In genomic region chr20:33438481-33438880, GRCh38 we compare ENCODE assay signal across 26 cellular contexts. TPM values are rescaled to one million over a fixed set of nuclear protein-coding genes. Genes with fewer than 3 reads are reported as not detected.
DNase-seq lines count a peak whose midpoint lies in the region; ATAC-seq and TF ChIP-seq lines count a peak whose summit lies in the region.
"Had no signal": no experiment of that assay in that cellular context is flagged by ENCODE, and none has a peak within 500 bp of the region (broad histone marks: within the 10 kb centered on the region; RNA-seq: fewer than 3 reads in every experiment).

No MANE protein-coding gene starts in this region.

- 48 to 81% (median 64%) methylated on average over 2 of the region's 2 CpGs for WGBS in heart left ventricle, 4 donors

- TF ChIP-seq CTCF in heart left ventricle (IDR thresholded peaks at IDR 0.05): no peak
- TF ChIP-seq CTCF in OCI-LY3 (IDR thresholded peaks at IDR 0.05; ENCODE audit: low read depth, low read length): no peak
- no peak for TF ChIP-seq CTCF in thoracic aorta (IDR thresholded peaks at IDR 0.05)
- TF ChIP-seq CTCF in Calu3 (IDR thresholded peaks at IDR 0.05; ENCODE audit: unreplicated experiment): no peak

- H3K9ac ChIP-seq in OCI-LY3 (ENCODE audit: low read length): no peak overlapping the region

- H3K36me3 ChIP-seq in heart left ventricle (peaks cover 0 to 34% (median 6%) of the 10 kb centered on the region in 9 donors), OCI-LY3 (replicated peaks; ENCODE audit: low read depth, low read length) (no peaks in the 10 kb centered on the region), thoracic aorta (peaks cover 10% of the 10 kb centered on the region)
- H3K36me3 ChIP-seq: WERI-Rb-1 had no signal

- peaks cover 6% of the 10 kb centered on the region for H3K36me3 Mint-ChIP-seq in Calu3 (ENCODE audit: insufficient read depth, unreplicated experiment)

- H3K27me3 ChIP-seq in heart left ventricle (no peaks in the 10 kb centered on the region), OCI-LY3 (ENCODE audit: low read depth, low read length) (peaks cover 10% of the 10 kb centered on the region; the same call in 1 of the 2 replicates), thoracic aorta (replicated peaks; ENCODE audit: insufficient read depth) (no peaks in the 10 kb centered on the region)
- H3K27me3 ChIP-seq: gastroesophageal sphincter, stomach had no signal

- DNase-seq in heart left ventricle (no peak), cardiac septum (ENCODE audit: low spot score) (no peak), erythroblast (lab: John Stamatoyannopoulos, UW) (peak; percentile 39 to 70), thoracic aorta (ENCODE audit: low spot score) (no peak), Calu3 (no peak)
- DNase-seq in stimulated activated naive CD8-positive, alpha-beta T cell treated with anti-CD3 and anti-CD28 coated beads, Interleukin-15, amount 100 ng/mL, for 72 hours: no peak
- DNase-seq: activated CD4-positive, alpha-beta T cell treated with anti-CD3 and anti-CD28 coated beads, Interleukin-2, amount 10 ng/mL, durations not matched to agents 7 days and 5 days; anterior cingulate cortex; effector CD8-positive, alpha-beta T cell; H7; mammary epithelial cell; NCI-H2171 treated with DMSO at 0.1 percent for 48 hours; NCI-H69; occipital lobe; PC-3; SIG-M5; stomach; T-helper 17 cell; WERI-Rb-1 had no signal

- peaks cover 16% of the 10 kb centered on the region for H3K27me3 Mint-ChIP-seq in stimulated activated naive CD8-positive, alpha-beta T cell treated with anti-CD3 and anti-CD28 coated beads, Interleukin-15, amount 100 ng/mL, for 72 hours
- H3K27me3 Mint-ChIP-seq in Calu3 (ENCODE audit: unreplicated experiment): no peaks in the 10 kb centered on the region
- H3K27me3 Mint-ChIP-seq: activated naive CD4-positive, alpha-beta T cell treated with anti-CD3 and anti-CD28 coated beads, Interleukin-2, amount 50 U/mL, for 24 hours; IgD-negative memory B cell; T-helper 17 cell had no signal

- H3K4me1 ChIP-seq in heart left ventricle (peaks cover 2 to 82% (median 31%) of the 10 kb centered on the region in 12 donors), OCI-LY3 (ENCODE audit: low read length) (peaks cover 30% of the 10 kb centered on the region), thoracic aorta (ENCODE audit: control insufficient read depth in 1 of 2, low read depth in 2 of 2) (peaks cover 31 to 60% of the 10 kb centered on the region in 2 donors)

- no peak overlapping the region for H3K4me3 Mint-ChIP-seq in stimulated activated naive CD8-positive, alpha-beta T cell treated with anti-CD3 and anti-CD28 coated beads, Interleukin-15, amount 100 ng/mL, for 72 hours
- no peak overlapping the region for H3K4me3 Mint-ChIP-seq in Calu3 (ENCODE audit: low read depth, unreplicated experiment)
- H3K4me3 Mint-ChIP-seq: activated CD4-positive, alpha-beta T cell treated with anti-CD3 and anti-CD28 coated beads, Interleukin-2, amount 10 ng/mL, durations not matched to agents 7 days and 5 days; activated naive CD4-positive, alpha-beta T cell treated with anti-CD3 and anti-CD28 coated beads, Interleukin-2, amount 50 U/mL, for 24 hours; activated T-helper 1 cell treated with anti-CD3 and anti-CD28 coated beads, Interleukin-12 subunit alpha, Interleukin-12 subunit beta, Interleukin-2, Interleukin-4 antibody, amounts not matched to agents 30 ng/mL and 10 ng/mL and 1 ng/mL, durations not matched to agents 14 hours and 24 hours and 36 hours; IgD-negative memory B cell; T-helper 17 cell had no signal

- no peak overlapping the region for H2AFZ ChIP-seq in OCI-LY3 (ENCODE audit: low read depth, low read length)

- CTCF ChIA-PET in Calu3 (lab: Charles Lee): no interaction called here

- peaks cover 6% of the 10 kb centered on the region for H3K4me1 Mint-ChIP-seq in stimulated activated naive CD8-positive, alpha-beta T cell treated with anti-CD3 and anti-CD28 coated beads, Interleukin-15, amount 100 ng/mL, for 72 hours
- no peaks in the 10 kb centered on the region for H3K4me1 Mint-ChIP-seq in Calu3 (ENCODE audit: low read depth, unreplicated experiment)

- no peaks in the 10 kb centered on the region for H3K9me3 ChIP-seq in heart left ventricle
- H3K9me3 ChIP-seq in OCI-LY3 (ENCODE audit: insufficient read depth, low read length): no peaks in the 10 kb centered on the region
- no peaks in the 10 kb centered on the region for H3K9me3 ChIP-seq in thoracic aorta
- H3K9me3 ChIP-seq: gastroesophageal sphincter, stomach had no signal

- H3K79me2 ChIP-seq in OCI-LY3 (ENCODE audit: low read length): no peaks in the 10 kb centered on the region

- no TSS peak for BruUV-seq in Calu3 (replicated peaks; lab: Mats Ljungman, UMichigan)

- no peak overlapping the region for H3K27ac Mint-ChIP-seq in stimulated activated naive CD8-positive, alpha-beta T cell treated with anti-CD3 and anti-CD28 coated beads, Interleukin-15, amount 100 ng/mL, for 72 hours
- no peak overlapping the region for H3K27ac Mint-ChIP-seq in Calu3 (ENCODE audit: unreplicated experiment)
- H3K27ac Mint-ChIP-seq: activated CD4-positive, alpha-beta T cell treated with anti-CD3 and anti-CD28 coated beads, Interleukin-2, amount 10 ng/mL, durations not matched to agents 7 days and 5 days; activated naive CD4-positive, alpha-beta T cell treated with anti-CD3 and anti-CD28 coated beads, Interleukin-2, amount 50 U/mL, for 24 hours; activated T-helper 1 cell treated with anti-CD3 and anti-CD28 coated beads, Interleukin-12 subunit alpha, Interleukin-12 subunit beta, Interleukin-2, Interleukin-4 antibody, amounts not matched to agents 30 ng/mL and 10 ng/mL and 1 ng/mL, durations not matched to agents 14 hours and 24 hours and 36 hours; IgD-negative memory B cell; T-helper 17 cell had no signal

- TF ChIP-seq POLR2A in heart left ventricle (IDR thresholded peaks at IDR 0.05): no peak
- no peak for TF ChIP-seq POLR2A in erythroblast (IDR thresholded peaks at IDR 0.05; ENCODE audit: low read length)

- no peak overlapping the region for H3K4me3 ChIP-seq in heart left ventricle
- no peak overlapping the region for H3K4me3 ChIP-seq in OCI-LY3 (ENCODE audit: low read length)
- no peak overlapping the region for H3K4me3 ChIP-seq in thoracic aorta
- H3K4me3 ChIP-seq: gastroesophageal sphincter, stomach had no signal

- H3K27ac ChIP-seq in heart left ventricle (peak overlapping the region in 11 of 12 donors; percentile 0 to 92 (median 74)), OCI-LY3 (ENCODE audit: low read length) (no peak overlapping the region), thoracic aorta (peak overlapping the region; percentile 52 to 86)
- H3K27ac ChIP-seq: WERI-Rb-1 had no signal

- no peaks in the 10 kb centered on the region for H3K9me3 Mint-ChIP-seq in stimulated activated naive CD8-positive, alpha-beta T cell treated with anti-CD3 and anti-CD28 coated beads, Interleukin-15, amount 100 ng/mL, for 72 hours
- no peaks in the 10 kb centered on the region for H3K9me3 Mint-ChIP-seq in Calu3 (ENCODE audit: low read depth, unreplicated experiment)
- H3K9me3 Mint-ChIP-seq: activated CD4-positive, alpha-beta T cell treated with anti-CD3 and anti-CD28 coated beads, Interleukin-2, amount 10 ng/mL, durations not matched to agents 7 days and 5 days; activated naive CD4-positive, alpha-beta T cell treated with anti-CD3 and anti-CD28 coated beads, Interleukin-2, amount 50 U/mL, for 24 hours; activated T-helper 1 cell treated with anti-CD3 and anti-CD28 coated beads, Interleukin-12 subunit alpha, Interleukin-12 subunit beta, Interleukin-2, Interleukin-4 antibody, amounts not matched to agents 30 ng/mL and 10 ng/mL and 1 ng/mL, durations not matched to agents 14 hours and 24 hours and 36 hours; IgD-negative memory B cell had no signal

- no peaks in the 10 kb centered on the region for H4K20me1 ChIP-seq in OCI-LY3 (ENCODE audit: insufficient read depth, low read length)

- 0 out of 2 replicates have a peak overlapping the region, but pooled peaks have one; percentile 0 for H3K4me2 ChIP-seq in OCI-LY3 (ENCODE audit: low read length)

- intact Hi-C loops in heart left ventricle (cut with DNase I) (no loop called here), cardiac septum (cut with DNase I) (no loop called here), Calu3 (cut with micrococcal nuclease; ENCODE audit: unreplicated experiment) (no loop called here)

- ATAC-seq in heart left ventricle: no peak
- ATAC-seq in thoracic aorta (ENCODE audit: insufficient number of reproducible peaks, low FRiP score, low read depth): no peak
- no peak for ATAC-seq in stimulated activated naive CD8-positive, alpha-beta T cell treated with anti-CD3 and anti-CD28 coated beads, Interleukin-15, amount 100 ng/mL, for 72 hours
- no peak for ATAC-seq in GM19328 (IDR thresholded peaks at IDR 0.05; ENCODE audit: unreplicated experiment)
- ATAC-seq: esophagus mucosa, gastroesophageal sphincter, PC-3, T-helper 17 cell had no signal

RNA-seq across cellular contexts. Expression of gene SNTA1, which starts 5.1 kb away (rescaled TPM):
- total RNA-seq in heart left ventricle (100 to 1,000 TPM; 122 to 318 (median 166) TPM), cardiac septum (167 TPM), thoracic aorta (100 to 1,000 TPM in 1 of 2 donors, 10 to 100 TPM in 1; 62.6 to 108 TPM), Calu3 (2022) (5.1 and 7.6 TPM in 2 replicates)
- 100 to 1,000 TPM in 1 of 2 donors, 10 to 100 TPM in 1; 91.0 to 201 TPM for polyA plus RNA-seq in heart left ventricle

RNA-seq across cellular contexts. Expression of gene CDK5RAP1, which starts 37.2 kb away (rescaled TPM):
- total RNA-seq in heart left ventricle (10 to 100 TPM; 17.6 to 24.3 (median 20.1) TPM), cardiac septum (21.3 TPM), thoracic aorta (10 to 100 TPM; 26.2 to 26.3 TPM), Calu3 (2022) (63.6 and 65.8 TPM in 2 replicates)
- 10 to 100 TPM; 30.6 to 34.9 TPM for polyA plus RNA-seq in heart left ventricle

RNA-seq across cellular contexts. Expression of gene CBFA2T2, which starts 51.4 kb away (rescaled TPM):
- total RNA-seq in heart left ventricle: 10 to 100 TPM in 5 of 9 donors, 1 to 10 TPM in 4; 7.4 to 15.0 (median 11.3) TPM
- polyA plus RNA-seq in heart left ventricle: 1 to 10 TPM; 4.6 to 6.5 TPM
- 11.2 TPM for total RNA-seq in cardiac septum
- 10 to 100 TPM; 14.8 to 18.0 TPM for total RNA-seq in thoracic aorta
- total RNA-seq in Calu3 (2022): 17.8 and 20.5 TPM in 2 replicates

Comparison
In these comparisons a context has a peak if more than half of its experiments do, and no peak if none do; other contexts are left out.
1. DNase-seq: peak in erythroblast (2 of 2); none in heart left ventricle (0 of 5), cardiac septum (single experiment), thoracic aorta (single experiment), stimulated activated naive CD8-positive, alpha-beta T cell treated with anti-CD3 and anti-CD28 coated beads, Interleukin-15, amount 100 ng/mL, for 72 hours (0 of 2) and Calu3 (single experiment).